1 cellular context compared by ENCODE assay signal in the genomic region with DNA sequence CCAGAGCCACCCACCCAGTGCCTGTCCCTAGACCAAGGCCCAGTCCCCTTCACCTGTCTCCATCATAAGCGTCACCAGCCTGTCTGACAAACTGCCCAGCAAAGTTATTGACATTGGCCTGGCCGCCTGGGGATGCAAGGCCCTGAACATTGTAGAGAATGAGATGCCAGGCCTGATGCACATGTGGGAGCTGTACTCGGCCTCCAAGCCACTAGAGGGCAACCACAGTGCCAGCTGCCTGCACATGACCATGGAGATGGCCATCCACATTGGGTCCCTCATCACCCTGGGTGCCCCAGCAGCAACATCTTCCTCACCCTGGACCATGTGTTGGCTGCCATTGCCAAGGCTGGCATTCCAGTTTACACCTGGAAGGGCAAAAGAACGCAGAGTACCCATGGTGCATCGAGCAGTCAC.
TF ChIP-seq lines count a peak whose summit lies in the region.

No MANE protein-coding gene starts in this region.

TF ChIP-seq in K562, 482 proteins besides CTCF, POLR2A, EP300 and RAD21 (continued from another document and continues in another):
- TF ChIP-seq, protein P1, sequence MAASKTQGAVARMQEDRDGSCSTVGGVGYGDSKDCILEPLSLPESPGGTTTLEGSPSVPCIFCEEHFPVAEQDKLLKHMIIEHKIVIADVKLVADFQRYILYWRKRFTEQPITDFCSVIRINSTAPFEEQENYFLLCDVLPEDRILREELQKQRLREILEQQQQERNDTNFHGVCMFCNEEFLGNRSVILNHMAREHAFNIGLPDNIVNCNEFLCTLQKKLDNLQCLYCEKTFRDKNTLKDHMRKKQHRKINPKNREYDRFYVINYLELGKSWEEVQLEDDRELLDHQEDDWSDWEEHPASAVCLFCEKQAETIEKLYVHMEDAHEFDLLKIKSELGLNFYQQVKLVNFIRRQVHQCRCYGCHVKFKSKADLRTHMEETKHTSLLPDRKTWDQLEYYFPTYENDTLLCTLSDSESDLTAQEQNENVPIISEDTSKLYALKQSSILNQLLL (CRISPR knock-in tag; IDR thresholded peaks at IDR 0.05; ENCODE audit: borderline replicate concordance) = no peak
- TF ChIP-seq ETV1 (tag; conservative IDR thresholded peaks at IDR 0.05; ENCODE audit: low read depth) (no peak), JUND (IDR thresholded peaks at IDR 0.05; ENCODE audit: borderline replicate concordance, low read depth, low read length) (no peak), JUND (tag; IDR thresholded peaks at IDR 0.05; ENCODE audit: borderline replicate concordance, low read depth, low read length) (no peak), SP2 (IDR thresholded peaks at IDR 0.05; ENCODE audit: extremely low read depth, low read depth, low read length, poor library complexity, severe bottlenecking) (peak; percentile 66), ZSCAN29 (IDR thresholded peaks at IDR 0.05) (no peak), STAT5A (IDR thresholded peaks at IDR 0.05; ENCODE audit: borderline replicate concordance, low read length) (no peak), HCFC1 (IDR thresholded peaks at IDR 0.05; ENCODE audit: low read depth, low read length) (peak; percentile 9; the same call in 1 of the 2 replicates), FOXA1 (IDR thresholded peaks at IDR 0.05; ENCODE audit: borderline replicate concordance) (no peak), ETV5 (CRISPR knock-in tag; IDR thresholded peaks at IDR 0.05; ENCODE audit: low read depth) (no peak), CBX5 (IDR thresholded peaks at IDR 0.05; ENCODE audit: borderline replicate concordance, low read depth) (0 out of 2 replicates have a peak, but pooled peaks have one; percentile 36), ZNF584 (CRISPR knock-in tag; IDR thresholded peaks at IDR 0.05; ENCODE audit: low read depth) (no peak), EHMT2 (IDR thresholded peaks at IDR 0.05) (peak; percentile 72; the same call in 1 of the 2 replicates), TEAD2 (tag; IDR thresholded peaks at IDR 0.05) (no peak), ZNF197 (CRISPR knock-in tag; IDR thresholded peaks at IDR 0.05; ENCODE audit: low read depth) (no peak), SNRNP70 (optimal IDR thresholded peaks at IDR 0.05; ENCODE audit: low read depth, low read length) (no peak), COPS2 (conservative IDR thresholded peaks at IDR 0.05) (no peak), CSDE1 (IDR thresholded peaks at IDR 0.05) (no peak), PHTF2 (CRISPR knock-in tag; IDR thresholded peaks at IDR 0.05) (no peak), SMC3 (conservative IDR thresholded peaks at IDR 0.05; ENCODE audit: insufficient read depth, low read depth, low read length) (peak; percentile 29; the same call in 1 of the 2 replicates)
- TF ChIP-seq, protein P2, sequence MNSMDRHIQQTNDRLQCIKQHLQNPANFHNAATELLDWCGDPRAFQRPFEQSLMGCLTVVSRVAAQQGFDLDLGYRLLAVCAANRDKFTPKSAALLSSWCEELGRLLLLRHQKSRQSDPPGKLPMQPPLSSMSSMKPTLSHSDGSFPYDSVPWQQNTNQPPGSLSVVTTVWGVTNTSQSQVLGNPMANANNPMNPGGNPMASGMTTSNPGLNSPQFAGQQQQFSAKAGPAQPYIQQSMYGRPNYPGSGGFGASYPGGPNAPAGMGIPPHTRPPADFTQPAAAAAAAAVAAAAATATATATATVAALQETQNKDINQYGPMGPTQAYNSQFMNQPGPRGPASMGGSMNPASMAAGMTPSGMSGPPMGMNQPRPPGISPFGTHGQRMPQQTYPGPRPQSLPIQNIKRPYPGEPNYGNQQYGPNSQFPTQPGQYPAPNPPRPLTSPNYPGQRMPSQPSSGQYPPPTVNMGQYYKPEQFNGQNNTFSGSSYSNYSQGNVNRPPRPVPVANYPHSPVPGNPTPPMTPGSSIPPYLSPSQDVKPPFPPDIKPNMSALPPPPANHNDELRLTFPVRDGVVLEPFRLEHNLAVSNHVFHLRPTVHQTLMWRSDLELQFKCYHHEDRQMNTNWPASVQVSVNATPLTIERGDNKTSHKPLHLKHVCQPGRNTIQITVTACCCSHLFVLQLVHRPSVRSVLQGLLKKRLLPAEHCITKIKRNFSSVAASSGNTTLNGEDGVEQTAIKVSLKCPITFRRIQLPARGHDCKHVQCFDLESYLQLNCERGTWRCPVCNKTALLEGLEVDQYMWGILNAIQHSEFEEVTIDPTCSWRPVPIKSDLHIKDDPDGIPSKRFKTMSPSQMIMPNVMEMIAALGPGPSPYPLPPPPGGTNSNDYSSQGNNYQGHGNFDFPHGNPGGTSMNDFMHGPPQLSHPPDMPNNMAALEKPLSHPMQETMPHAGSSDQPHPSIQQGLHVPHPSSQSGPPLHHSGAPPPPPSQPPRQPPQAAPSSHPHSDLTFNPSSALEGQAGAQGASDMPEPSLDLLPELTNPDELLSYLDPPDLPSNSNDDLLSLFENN (IDR thresholded peaks at IDR 0.05; ENCODE audit: low read depth in 2 of 2, low read length in 2 of 2) = no peak
- TF ChIP-seq, protein P3, sequence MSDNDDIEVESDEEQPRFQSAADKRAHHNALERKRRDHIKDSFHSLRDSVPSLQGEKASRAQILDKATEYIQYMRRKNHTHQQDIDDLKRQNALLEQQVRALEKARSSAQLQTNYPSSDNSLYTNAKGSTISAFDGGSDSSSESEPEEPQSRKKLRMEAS (CRISPR knock-in tag; IDR thresholded peaks at IDR 0.05) = no peak
- TF ChIP-seq, protein P4, sequence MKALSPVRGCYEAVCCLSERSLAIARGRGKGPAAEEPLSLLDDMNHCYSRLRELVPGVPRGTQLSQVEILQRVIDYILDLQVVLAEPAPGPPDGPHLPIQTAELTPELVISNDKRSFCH (CRISPR knock-in tag; IDR thresholded peaks at IDR 0.05) = no peak
- TF ChIP-seq, protein P4 (tag; IDR thresholded peaks at IDR 0.05) = no peak
- TF ChIP-seq, protein P5, sequence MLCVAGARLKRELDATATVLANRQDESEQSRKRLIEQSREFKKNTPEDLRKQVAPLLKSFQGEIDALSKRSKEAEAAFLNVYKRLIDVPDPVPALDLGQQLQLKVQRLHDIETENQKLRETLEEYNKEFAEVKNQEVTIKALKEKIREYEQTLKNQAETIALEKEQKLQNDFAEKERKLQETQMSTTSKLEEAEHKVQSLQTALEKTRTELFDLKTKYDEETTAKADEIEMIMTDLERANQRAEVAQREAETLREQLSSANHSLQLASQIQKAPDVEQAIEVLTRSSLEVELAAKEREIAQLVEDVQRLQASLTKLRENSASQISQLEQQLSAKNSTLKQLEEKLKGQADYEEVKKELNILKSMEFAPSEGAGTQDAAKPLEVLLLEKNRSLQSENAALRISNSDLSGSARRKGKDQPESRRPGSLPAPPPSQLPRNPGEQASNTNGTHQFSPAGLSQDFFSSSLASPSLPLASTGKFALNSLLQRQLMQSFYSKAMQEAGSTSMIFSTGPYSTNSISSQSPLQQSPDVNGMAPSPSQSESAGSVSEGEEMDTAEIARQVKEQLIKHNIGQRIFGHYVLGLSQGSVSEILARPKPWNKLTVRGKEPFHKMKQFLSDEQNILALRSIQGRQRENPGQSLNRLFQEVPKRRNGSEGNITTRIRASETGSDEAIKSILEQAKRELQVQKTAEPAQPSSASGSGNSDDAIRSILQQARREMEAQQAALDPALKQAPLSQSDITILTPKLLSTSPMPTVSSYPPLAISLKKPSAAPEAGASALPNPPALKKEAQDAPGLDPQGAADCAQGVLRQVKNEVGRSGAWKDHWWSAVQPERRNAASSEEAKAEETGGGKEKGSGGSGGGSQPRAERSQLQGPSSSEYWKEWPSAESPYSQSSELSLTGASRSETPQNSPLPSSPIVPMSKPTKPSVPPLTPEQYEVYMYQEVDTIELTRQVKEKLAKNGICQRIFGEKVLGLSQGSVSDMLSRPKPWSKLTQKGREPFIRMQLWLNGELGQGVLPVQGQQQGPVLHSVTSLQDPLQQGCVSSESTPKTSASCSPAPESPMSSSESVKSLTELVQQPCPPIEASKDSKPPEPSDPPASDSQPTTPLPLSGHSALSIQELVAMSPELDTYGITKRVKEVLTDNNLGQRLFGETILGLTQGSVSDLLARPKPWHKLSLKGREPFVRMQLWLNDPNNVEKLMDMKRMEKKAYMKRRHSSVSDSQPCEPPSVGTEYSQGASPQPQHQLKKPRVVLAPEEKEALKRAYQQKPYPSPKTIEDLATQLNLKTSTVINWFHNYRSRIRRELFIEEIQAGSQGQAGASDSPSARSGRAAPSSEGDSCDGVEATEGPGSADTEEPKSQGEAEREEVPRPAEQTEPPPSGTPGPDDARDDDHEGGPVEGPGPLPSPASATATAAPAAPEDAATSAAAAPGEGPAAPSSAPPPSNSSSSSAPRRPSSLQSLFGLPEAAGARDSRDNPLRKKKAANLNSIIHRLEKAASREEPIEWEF (CRISPR knock-in tag; IDR thresholded peaks at IDR 0.05) = no peak
- TF ChIP-seq, protein P6, sequence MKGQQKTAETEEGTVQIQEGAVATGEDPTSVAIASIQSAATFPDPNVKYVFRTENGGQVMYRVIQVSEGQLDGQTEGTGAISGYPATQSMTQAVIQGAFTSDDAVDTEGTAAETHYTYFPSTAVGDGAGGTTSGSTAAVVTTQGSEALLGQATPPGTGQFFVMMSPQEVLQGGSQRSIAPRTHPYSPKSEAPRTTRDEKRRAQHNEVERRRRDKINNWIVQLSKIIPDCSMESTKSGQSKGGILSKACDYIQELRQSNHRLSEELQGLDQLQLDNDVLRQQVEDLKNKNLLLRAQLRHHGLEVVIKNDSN (CRISPR knock-in tag; IDR thresholded peaks at IDR 0.05) = peak; percentile 68
- TF ChIP-seq, protein P7, sequence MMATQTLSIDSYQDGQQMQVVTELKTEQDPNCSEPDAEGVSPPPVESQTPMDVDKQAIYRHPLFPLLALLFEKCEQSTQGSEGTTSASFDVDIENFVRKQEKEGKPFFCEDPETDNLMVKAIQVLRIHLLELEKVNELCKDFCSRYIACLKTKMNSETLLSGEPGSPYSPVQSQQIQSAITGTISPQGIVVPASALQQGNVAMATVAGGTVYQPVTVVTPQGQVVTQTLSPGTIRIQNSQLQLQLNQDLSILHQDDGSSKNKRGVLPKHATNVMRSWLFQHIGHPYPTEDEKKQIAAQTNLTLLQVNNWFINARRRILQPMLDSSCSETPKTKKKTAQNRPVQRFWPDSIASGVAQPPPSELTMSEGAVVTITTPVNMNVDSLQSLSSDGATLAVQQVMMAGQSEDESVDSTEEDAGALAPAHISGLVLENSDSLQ (IDR thresholded peaks at IDR 0.05) = no peak
- TF ChIP-seq, protein P8, sequence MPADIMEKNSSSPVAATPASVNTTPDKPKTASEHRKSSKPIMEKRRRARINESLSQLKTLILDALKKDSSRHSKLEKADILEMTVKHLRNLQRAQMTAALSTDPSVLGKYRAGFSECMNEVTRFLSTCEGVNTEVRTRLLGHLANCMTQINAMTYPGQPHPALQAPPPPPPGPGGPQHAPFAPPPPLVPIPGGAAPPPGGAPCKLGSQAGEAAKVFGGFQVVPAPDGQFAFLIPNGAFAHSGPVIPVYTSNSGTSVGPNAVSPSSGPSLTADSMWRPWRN (IDR thresholded peaks at IDR 0.05; ENCODE audit: low read depth) = no peak
- TF ChIP-seq, protein P9, sequence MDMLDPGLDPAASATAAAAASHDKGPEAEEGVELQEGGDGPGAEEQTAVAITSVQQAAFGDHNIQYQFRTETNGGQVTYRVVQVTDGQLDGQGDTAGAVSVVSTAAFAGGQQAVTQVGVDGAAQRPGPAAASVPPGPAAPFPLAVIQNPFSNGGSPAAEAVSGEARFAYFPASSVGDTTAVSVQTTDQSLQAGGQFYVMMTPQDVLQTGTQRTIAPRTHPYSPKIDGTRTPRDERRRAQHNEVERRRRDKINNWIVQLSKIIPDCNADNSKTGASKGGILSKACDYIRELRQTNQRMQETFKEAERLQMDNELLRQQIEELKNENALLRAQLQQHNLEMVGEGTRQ (CRISPR knock-in tag; IDR thresholded peaks at IDR 0.05) = peak; percentile 37
- TF ChIP-seq, protein P10, sequence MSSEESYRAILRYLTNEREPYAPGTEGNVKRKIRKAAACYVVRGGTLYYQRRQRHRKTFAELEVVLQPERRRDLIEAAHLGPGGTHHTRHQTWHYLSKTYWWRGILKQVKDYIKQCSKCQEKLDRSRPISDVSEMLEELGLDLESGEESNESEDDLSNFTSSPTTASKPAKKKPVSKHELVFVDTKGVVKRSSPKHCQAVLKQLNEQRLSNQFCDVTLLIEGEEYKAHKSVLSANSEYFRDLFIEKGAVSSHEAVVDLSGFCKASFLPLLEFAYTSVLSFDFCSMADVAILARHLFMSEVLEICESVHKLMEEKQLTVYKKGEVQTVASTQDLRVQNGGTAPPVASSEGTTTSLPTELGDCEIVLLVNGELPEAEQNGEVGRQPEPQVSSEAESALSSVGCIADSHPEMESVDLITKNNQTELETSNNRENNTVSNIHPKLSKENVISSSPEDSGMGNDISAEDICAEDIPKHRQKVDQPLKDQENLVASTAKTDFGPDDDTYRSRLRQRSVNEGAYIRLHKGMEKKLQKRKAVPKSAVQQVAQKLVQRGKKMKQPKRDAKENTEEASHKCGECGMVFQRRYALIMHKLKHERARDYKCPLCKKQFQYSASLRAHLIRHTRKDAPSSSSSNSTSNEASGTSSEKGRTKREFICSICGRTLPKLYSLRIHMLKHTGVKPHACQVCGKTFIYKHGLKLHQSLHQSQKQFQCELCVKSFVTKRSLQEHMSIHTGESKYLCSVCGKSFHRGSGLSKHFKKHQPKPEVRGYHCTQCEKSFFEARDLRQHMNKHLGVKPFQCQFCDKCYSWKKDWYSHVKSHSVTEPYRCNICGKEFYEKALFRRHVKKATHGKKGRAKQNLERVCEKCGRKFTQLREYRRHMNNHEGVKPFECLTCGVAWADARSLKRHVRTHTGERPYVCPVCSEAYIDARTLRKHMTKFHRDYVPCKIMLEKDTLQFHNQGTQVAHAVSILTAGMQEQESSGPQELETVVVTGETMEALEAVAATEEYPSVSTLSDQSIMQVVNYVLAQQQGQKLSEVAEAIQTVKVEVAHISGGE (CRISPR knock-in tag; IDR thresholded peaks at IDR 0.05) = no peak
- TF ChIP-seq, protein P11, sequence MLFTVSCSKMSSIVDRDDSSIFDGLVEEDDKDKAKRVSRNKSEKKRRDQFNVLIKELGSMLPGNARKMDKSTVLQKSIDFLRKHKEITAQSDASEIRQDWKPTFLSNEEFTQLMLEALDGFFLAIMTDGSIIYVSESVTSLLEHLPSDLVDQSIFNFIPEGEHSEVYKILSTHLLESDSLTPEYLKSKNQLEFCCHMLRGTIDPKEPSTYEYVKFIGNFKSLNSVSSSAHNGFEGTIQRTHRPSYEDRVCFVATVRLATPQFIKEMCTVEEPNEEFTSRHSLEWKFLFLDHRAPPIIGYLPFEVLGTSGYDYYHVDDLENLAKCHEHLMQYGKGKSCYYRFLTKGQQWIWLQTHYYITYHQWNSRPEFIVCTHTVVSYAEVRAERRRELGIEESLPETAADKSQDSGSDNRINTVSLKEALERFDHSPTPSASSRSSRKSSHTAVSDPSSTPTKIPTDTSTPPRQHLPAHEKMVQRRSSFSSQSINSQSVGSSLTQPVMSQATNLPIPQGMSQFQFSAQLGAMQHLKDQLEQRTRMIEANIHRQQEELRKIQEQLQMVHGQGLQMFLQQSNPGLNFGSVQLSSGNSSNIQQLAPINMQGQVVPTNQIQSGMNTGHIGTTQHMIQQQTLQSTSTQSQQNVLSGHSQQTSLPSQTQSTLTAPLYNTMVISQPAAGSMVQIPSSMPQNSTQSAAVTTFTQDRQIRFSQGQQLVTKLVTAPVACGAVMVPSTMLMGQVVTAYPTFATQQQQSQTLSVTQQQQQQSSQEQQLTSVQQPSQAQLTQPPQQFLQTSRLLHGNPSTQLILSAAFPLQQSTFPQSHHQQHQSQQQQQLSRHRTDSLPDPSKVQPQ (CRISPR knock-in tag; IDR thresholded peaks at IDR 0.05; ENCODE audit: borderline replicate concordance) = no peak
- TF ChIP-seq, protein P12, sequence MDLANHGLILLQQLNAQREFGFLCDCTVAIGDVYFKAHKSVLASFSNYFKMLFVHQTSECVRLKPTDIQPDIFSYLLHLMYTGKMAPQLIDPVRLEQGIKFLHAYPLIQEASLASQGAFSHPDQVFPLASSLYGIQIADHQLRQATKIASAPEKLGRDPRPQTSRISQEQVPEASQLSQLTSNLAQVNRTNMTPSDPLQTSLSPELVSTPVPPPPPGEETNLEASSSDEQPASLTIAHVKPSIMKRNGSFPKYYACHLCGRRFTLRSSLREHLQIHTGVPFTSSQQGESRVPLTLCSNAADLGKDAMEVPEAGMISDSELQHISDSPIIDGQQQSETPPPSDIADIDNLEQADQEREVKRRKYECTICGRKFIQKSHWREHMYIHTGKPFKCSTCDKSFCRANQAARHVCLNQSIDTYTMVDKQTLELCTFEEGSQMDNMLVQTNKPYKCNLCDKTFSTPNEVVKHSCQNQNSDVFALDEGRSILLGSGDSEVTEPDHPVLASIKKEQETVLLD (IDR thresholded peaks at IDR 0.05) = no peak
